ENCODE assay signal across 8 cellular contexts in the genomic region with DNA sequence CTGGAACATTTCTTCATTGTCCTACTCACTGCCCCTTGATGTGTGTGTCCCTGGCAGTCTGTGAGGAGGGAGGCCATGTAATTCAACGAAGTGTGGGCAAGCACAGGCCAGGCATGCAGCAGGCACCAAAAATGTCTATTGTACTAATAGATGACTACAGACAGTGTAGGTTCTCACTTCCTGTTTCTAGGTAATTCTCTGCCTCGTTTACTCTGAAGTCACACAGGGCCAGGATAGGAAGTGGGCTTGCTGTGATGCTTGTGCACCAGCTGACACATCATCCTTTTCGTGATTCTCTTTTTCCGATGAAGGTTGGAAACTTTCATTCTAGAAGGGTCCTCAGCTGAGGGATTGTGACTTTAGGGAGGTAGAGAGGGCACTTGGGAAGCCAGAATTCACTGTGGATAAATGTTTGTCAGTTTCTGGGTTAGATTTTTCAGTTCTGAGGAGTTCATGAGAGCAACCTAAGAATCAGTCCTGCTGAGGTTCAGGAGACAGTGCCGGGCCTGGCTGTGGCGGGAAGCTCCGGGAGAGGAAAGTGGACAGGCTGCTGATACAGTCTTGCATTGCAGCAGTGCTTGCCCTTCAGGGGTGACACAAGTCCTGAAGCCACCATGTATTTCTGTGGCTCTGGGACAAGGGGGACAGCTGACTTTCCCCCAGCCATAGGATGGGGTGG. TPM values are rescaled to one million over a fixed set of nuclear protein-coding genes. Genes with fewer than 3 reads are reported as not detected.
DNase-seq lines count a peak whose midpoint lies in the region; ATAC-seq and TF ChIP-seq lines count a peak whose summit lies in the region.

No MANE protein-coding gene starts in this region.

- no peak overlapping the region for H3K4me3 Mint-ChIP-seq in chondrocyte (ENCODE audit: unreplicated experiment)

- H3K27ac Mint-ChIP-seq in chondrocyte (ENCODE audit: unreplicated experiment) = no peak overlapping the region

- no peaks in the 10 kb centered on the region for H3K36me3 Mint-ChIP-seq in chondrocyte (ENCODE audit: low read depth)

- ATAC-seq in GM18907 (IDR thresholded peaks at IDR 0.05; ENCODE audit: unreplicated experiment) = peak; percentile 88
- ATAC-seq in HG02973 (IDR thresholded peaks at IDR 0.05; ENCODE audit: unreplicated experiment) = peak; percentile 77
- ATAC-seq in left cardiac atrium = no peak

- intact Hi-C loops in left cardiac atrium (cut with DNase I) = no loop called here

- H3K9me3 Mint-ChIP-seq in chondrocyte (ENCODE audit: low read depth) = no peaks in the 10 kb centered on the region

- TF ChIP-seq CTCF in chondrocyte (IDR thresholded peaks at IDR 0.05) = no peak

- H3K27me3 Mint-ChIP-seq in chondrocyte (ENCODE audit: low read depth) = peaks cover 5% of the 10 kb centered on the region

- peak; percentile 43 for DNase-seq in T follicular helper cell (ENCODE audit: low read depth)
- peak; percentile 26 for DNase-seq in dermis blood vessel endothelial cell
- no peak for DNase-seq in cortex of kidney (lab: John Stamatoyannopoulos, UW)
- DNase-seq in islet precursor cell = no peak
- no peak for DNase-seq in left cardiac atrium
- no peak for DNase-seq in chondrocyte (ENCODE audit: low spot score)

- H3K4me1 Mint-ChIP-seq in chondrocyte (ENCODE audit: low read depth) = peaks cover 12% of the 10 kb centered on the region

RNA-seq across cellular contexts. Expression of a gene that starts 4.3 kb away (rescaled TPM):
- 19.6 and 21.1 TPM in 2 replicates for total RNA-seq in dermis blood vessel endothelial cell
- 10 to 100 TPM; 30.8 to 44.1 TPM for total RNA-seq in left cardiac atrium
- total RNA-seq in chondrocyte = 15.2 to 19.8 TPM (median 16.8 TPM) in 3 replicates

Comparison
In these comparisons a context has a peak if more than half of its experiments do, and no peak if none do; other contexts are left out.
1. ATAC-seq: peak in GM18907 (single experiment) and HG02973 (single experiment); none in left cardiac atrium (0 of 2).
2. DNase-seq: peak in T follicular helper cell (single experiment) and dermis blood vessel endothelial cell (single experiment); none in cortex of kidney (single experiment), islet precursor cell (single experiment), left cardiac atrium (single experiment) and chondrocyte (single experiment).